8 cellular contexts compared by ENCODE assay signal in the genomic region with DNA sequence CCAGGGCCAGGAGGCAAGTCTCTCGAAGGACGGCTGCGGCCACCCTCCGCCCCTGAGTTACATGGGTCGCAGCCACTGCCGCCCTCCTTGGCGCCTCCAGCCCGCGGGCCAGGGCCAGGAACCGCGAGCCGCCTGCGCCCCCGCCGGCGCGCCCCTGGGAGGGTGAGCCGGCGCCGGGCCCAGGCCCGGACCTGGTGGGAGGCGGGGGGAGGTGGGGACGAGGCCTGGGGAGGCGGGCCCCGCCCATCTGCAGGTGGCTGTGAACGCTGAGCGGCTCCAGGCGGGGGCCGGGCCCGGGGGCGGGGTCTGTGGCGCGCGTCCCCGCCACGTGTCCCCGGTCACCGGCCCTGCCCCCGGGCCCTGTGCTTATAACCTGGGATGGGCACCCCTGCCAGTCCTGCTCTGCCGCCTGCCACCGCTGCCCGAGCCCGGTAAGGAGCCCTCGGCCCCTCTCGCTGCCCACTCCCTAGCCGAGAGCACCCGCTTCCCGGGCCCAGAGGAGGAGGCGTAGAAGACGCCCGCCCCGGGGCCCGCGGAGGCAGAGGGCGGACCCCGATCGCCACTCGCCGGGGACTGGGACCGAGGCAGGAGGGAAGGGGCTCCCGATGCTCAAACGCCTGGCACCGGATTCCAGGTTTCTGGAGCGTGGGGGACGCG. TPM values are rescaled to one million over a fixed set of nuclear protein-coding genes. Genes with fewer than 3 reads are reported as not detected.
DNase-seq lines count a peak whose midpoint lies in the region; ATAC-seq and TF ChIP-seq lines count a peak whose summit lies in the region.

Gene ASS1, plus strand, starts transcription at position 397 of the 657 bp plus-strand sequence. CDS start 7,268 bp downstream, outside the sequence.

- H3K9ac ChIP-seq in MM.1S (ENCODE audit: low read length): no peak within 1 kb of the TSS; the same call in 1 of the 2 replicates

- H3K27me3 Mint-ChIP-seq in CD8-positive, alpha-beta memory T cell: peaks cover 27 to 55% of the 10 kb centered on the region in 2 donors

- H3K9me3 Mint-ChIP-seq in CD8-positive, alpha-beta memory T cell: peaks cover 14 to 19% (median 15%) of the 10 kb centered on the region in 5 donors

- CTCF ChIA-PET in CD8-positive, alpha-beta memory T cell (lab: Charles Lee): no interaction called here

- H4K20me1 ChIP-seq in MM.1S (ENCODE audit: insufficient read depth, low read length): no peaks in the 10 kb centered on the region

- H3K36me3 Mint-ChIP-seq in CD8-positive, alpha-beta memory T cell: peaks cover 0 to 16% (median 0%) of the 10 kb centered on the region in 3 donors

- no peaks in the 10 kb centered on the region for H3K4me1 ChIP-seq in CD8-positive, alpha-beta memory T cell (ENCODE audit: insufficient read depth, low read length)
- H3K4me1 ChIP-seq in MM.1S (ENCODE audit: low read length): peaks cover 19% of the 10 kb centered on the region
- peaks cover 7% of the 10 kb centered on the region for H3K4me1 ChIP-seq in effector memory CD4-positive, alpha-beta T cell (ENCODE audit: control insufficient read depth, insufficient read depth, low read length, poor library complexity, severe bottlenecking)
- peaks cover 20% of the 10 kb centered on the region for H3K4me1 ChIP-seq in mesodermal cell (ENCODE audit: control insufficient read depth, insufficient read depth, low read length, poor library complexity, severe bottlenecking)

- no peaks in the 10 kb centered on the region for H3F3A ChIP-seq in MM.1S (ENCODE audit: insufficient read depth, low read length)

- H3K4me1 Mint-ChIP-seq in CD8-positive, alpha-beta memory T cell: peaks cover 0 to 5% (median 2%) of the 10 kb centered on the region in 3 donors

- peak within 1 kb of the TSS in 6 of 7 donors; percentile 18 to 70 (median 46) for H3K4me3 Mint-ChIP-seq in CD8-positive, alpha-beta memory T cell

- H3K9me3 ChIP-seq in CD8-positive, alpha-beta memory T cell (ENCODE audit: low read length): no peaks in the 10 kb centered on the region
- H3K9me3 ChIP-seq in MM.1S (replicated peaks; ENCODE audit: insufficient read depth, low read length): no peaks in the 10 kb centered on the region; the same call in 1 of the 2 replicates
- peaks cover 4% of the 10 kb centered on the region for H3K9me3 ChIP-seq in effector memory CD4-positive, alpha-beta T cell (ENCODE audit: control insufficient read depth, low read length)
- H3K9me3 ChIP-seq in mesodermal cell (ENCODE audit: control insufficient read depth, low read length): no peaks in the 10 kb centered on the region

- peaks cover 3% of the 10 kb centered on the region for H3K27me3 ChIP-seq in CD8-positive, alpha-beta memory T cell (ENCODE audit: insufficient read depth, low read length, poor library complexity, severe bottlenecking)
- H3K27me3 ChIP-seq in MM.1S (replicated peaks; ENCODE audit: insufficient read depth, low read length): peaks cover 36% of the 10 kb centered on the region
- H3K27me3 ChIP-seq in effector memory CD4-positive, alpha-beta T cell (replicated peaks; ENCODE audit: control insufficient read depth, insufficient read depth, low read length, poor library complexity, severe bottlenecking): peaks cover 20% of the 10 kb centered on the region

- DNase-seq in CD8-positive, alpha-beta memory T cell: peak in 2 of 5 donors; percentile 11 to 12
- peak; percentile 26 for DNase-seq in MM.1S
- DNase-seq in activated CD4-positive, alpha-beta T cell treated with anti-CD3 and anti-CD28 coated beads for 48 hours: peak; percentile 60
- peak in 2 of 3 donors; percentile 4 to 10 for DNase-seq in effector memory CD4-positive, alpha-beta T cell
- peak; percentile 47 for DNase-seq in stimulated activated CD8-positive, alpha-beta memory T cell treated with anti-CD3 and anti-CD28 coated beads, Interleukin-4, amount 100 ng/mL, for 24 hours (ENCODE audit: low read depth)

- H3K4me2 ChIP-seq in MM.1S (ENCODE audit: low read depth, low read length): peak within 1 kb of the TSS; percentile 61; the same call in 1 of the 2 replicates

- WGBS in mesodermal cell (ENCODE audit: insufficient coverage in 2 of 2), 2 experiments: 0 to 1% methylated on average over 47 to 53 of the region's 66 CpGs

- no peaks in the 10 kb centered on the region for H3K9me2 ChIP-seq in MM.1S (replicated peaks; ENCODE audit: insufficient read depth, low read length)

- H3K36me3 ChIP-seq in CD8-positive, alpha-beta memory T cell (ENCODE audit: insufficient read depth, low read length): no peaks in the 10 kb centered on the region
- H3K36me3 ChIP-seq in MM.1S (replicated peaks; ENCODE audit: insufficient read depth, low read length): no peaks in the 10 kb centered on the region
- H3K36me3 ChIP-seq in effector memory CD4-positive, alpha-beta T cell (ENCODE audit: control insufficient read depth, insufficient read depth, low read length): no peaks in the 10 kb centered on the region
- no peaks in the 10 kb centered on the region for H3K36me3 ChIP-seq in mesodermal cell (ENCODE audit: control insufficient read depth, insufficient read depth, low read length)

- H3K79me2 ChIP-seq in MM.1S (ENCODE audit: low read length): no peaks in the 10 kb centered on the region

- ATAC-seq in GM18870 (IDR thresholded peaks at IDR 0.05; ENCODE audit: unreplicated experiment) (no peak), HG03135 (IDR thresholded peaks at IDR 0.05; ENCODE audit: unreplicated experiment) (no peak)

- no peak for TF ChIP-seq CTCF in MM.1S (IDR thresholded peaks at IDR 0.05; ENCODE audit: low read length)

- peak within 1 kb of the TSS in 1 of 8 donors; percentile 36 for H3K27ac Mint-ChIP-seq in CD8-positive, alpha-beta memory T cell

- no peak within 1 kb of the TSS for H3K27ac ChIP-seq in CD8-positive, alpha-beta memory T cell (ENCODE audit: low read depth, low read length)
- H3K27ac ChIP-seq in MM.1S (ENCODE audit: low read length) (no peak within 1 kb of the TSS), mesodermal cell (ENCODE audit: low read depth, low read length, severe bottlenecking) (no peak within 1 kb of the TSS)
- H3K27ac ChIP-seq in effector memory CD4-positive, alpha-beta T cell (ENCODE audit: insufficient read depth, low read length, poor library complexity, severe bottlenecking): no peak within 1 kb of the TSS

- no peak within 1 kb of the TSS for H3K4me3 ChIP-seq in CD8-positive, alpha-beta memory T cell (ENCODE audit: low read length)
- H3K4me3 ChIP-seq in MM.1S (ENCODE audit: low read length) (peak within 1 kb of the TSS; percentile 42; the same call in 1 of the 2 replicates), mesodermal cell (ENCODE audit: extremely low read depth, insufficient read depth, low read length, poor library complexity, severe bottlenecking) (peak within 1 kb of the TSS; percentile 50)
- peak within 1 kb of the TSS; percentile 50 for H3K4me3 ChIP-seq in effector memory CD4-positive, alpha-beta T cell (ENCODE audit: insufficient read depth, low read depth, low read length, poor library complexity, severe bottlenecking)

- peak within 1 kb of the TSS; percentile 58; the same call in 1 of the 2 replicates for H2AFZ ChIP-seq in MM.1S (ENCODE audit: low read length)

- POLR2A ChIA-PET in CD8-positive, alpha-beta memory T cell (lab: Charles Lee): no interaction called here

RNA-seq across cellular contexts. Expression of gene ASS1, which starts in this region (rescaled TPM):
- 1 to 10 TPM; 2.3 to 3.4 TPM for total RNA-seq in CD8-positive, alpha-beta memory T cell
- polyA plus RNA-seq in CD8-positive, alpha-beta memory T cell: not detected
- polyA plus RNA-seq in mesodermal cell (2013, experiment 1 of 2): 36.3 TPM
- polyA plus RNA-seq in mesodermal cell (2013, experiment 2 of 2): 19.8 TPM
